In the genomic region with DNA sequence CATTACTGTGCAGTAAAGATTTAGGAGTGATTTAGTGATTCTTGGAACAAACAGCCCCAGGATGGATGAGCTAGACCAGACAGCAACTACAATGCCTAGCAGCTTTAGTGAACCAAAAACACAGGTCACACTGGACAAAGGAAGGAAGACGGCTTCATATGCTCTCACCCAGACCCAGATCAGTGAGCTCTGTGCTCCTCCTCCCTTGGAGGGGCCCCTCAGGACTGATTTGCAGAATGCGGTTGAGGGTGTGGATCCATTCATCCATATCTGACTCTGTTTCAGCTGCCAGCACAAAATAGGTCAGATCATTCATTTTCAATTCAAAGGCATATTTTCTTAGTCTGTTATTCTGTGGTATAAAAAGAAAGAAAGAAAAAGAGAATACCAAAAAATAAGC, we compare ENCODE assay signal across 13 cellular contexts.
A peak's percentile ranks its signal among the peaks of the same experiment; 100 is the strongest.
DNase-seq lines count a peak whose midpoint lies in the region; ATAC-seq and TF ChIP-seq lines count a peak whose summit lies in the region.
"Had no signal": no experiment of that assay in that cellular context is flagged by ENCODE, and none has a peak within 500 bp of the region (broad histone marks: within the 10 kb centered on the region; RNA-seq: fewer than 3 reads in every experiment).

No MANE protein-coding gene starts in this region.

- no peak for TF ChIP-seq CTCF in CD4-positive, alpha-beta T cell (IDR thresholded peaks at IDR 0.05)
- TF ChIP-seq CTCF in vagina (IDR thresholded peaks at IDR 0.05): no peak

- peaks cover 20% of the 10 kb centered on the region for H3K4me1 Mint-ChIP-seq in CD4-positive, alpha-beta T cell (ENCODE audit: low read depth)
- peaks cover 24% of the 10 kb centered on the region for H3K4me1 Mint-ChIP-seq in activated naive CD8-positive, alpha-beta T cell (ENCODE audit: low read depth)
- H3K4me1 Mint-ChIP-seq: brain had no signal

- no peak overlapping the region for H3K27ac ChIP-seq in CD4-positive, alpha-beta T cell (ENCODE audit: low read depth, low read length)
- no peak overlapping the region for H3K27ac ChIP-seq in vagina
- H3K27ac ChIP-seq: epithelial cell of prostate had no signal

- no peaks in the 10 kb centered on the region for H3K4me1 ChIP-seq in vagina

- H3K4me3 ChIP-seq in vagina: no peak overlapping the region

- no peak for DNase-seq in CD4-positive, alpha-beta T cell
- no peak for DNase-seq in vagina (ENCODE audit: extremely low spot score in 2 of 2)
- no peak for DNase-seq in activated gamma-delta T cell treated with Interleukin-2 at 50 U/mL for 16 hours
- no peak for DNase-seq in activated CD4-positive, CD25-positive, alpha-beta regulatory T cell treated with anti-CD3 and anti-CD28 coated beads, Interleukin-2, amount 50 U/mL, for 72 hours
- DNase-seq: GF-D8, NCI-H1436 treated with DMSO at 0.1 percent for 48 hours had no signal

- H3K27me3 ChIP-seq in CD4-positive, alpha-beta T cell (ENCODE audit: control insufficient read depth, insufficient read depth, low read length): no peaks in the 10 kb centered on the region
- no peaks in the 10 kb centered on the region for H3K27me3 ChIP-seq in vagina

- H3K9me3 Mint-ChIP-seq in CD4-positive, alpha-beta T cell: no peaks in the 10 kb centered on the region
- peaks cover 4% of the 10 kb centered on the region for H3K9me3 Mint-ChIP-seq in activated naive CD8-positive, alpha-beta T cell (ENCODE audit: low read depth)
- H3K9me3 Mint-ChIP-seq: neural crest cell had no signal

- H3K36me3 Mint-ChIP-seq in CD4-positive, alpha-beta T cell (ENCODE audit: low read depth): peaks cover 98% of the 10 kb centered on the region
- H3K36me3 Mint-ChIP-seq in activated naive CD8-positive, alpha-beta T cell: peaks cover 24% of the 10 kb centered on the region
- H3K36me3 Mint-ChIP-seq: brain had no signal

- intact Hi-C loops in CD4-positive, alpha-beta T cell (cut with DNase I, micrococcal nuclease): no loop called here
- intact Hi-C loops in vagina (cut with DNase I): no loop called here

- H3K27ac Mint-ChIP-seq in CD4-positive, alpha-beta T cell: peak overlapping the region; percentile 37
- peak overlapping the region; percentile 84 for H3K27ac Mint-ChIP-seq in activated naive CD8-positive, alpha-beta T cell
- H3K27ac Mint-ChIP-seq: brain had no signal

- no peaks in the 10 kb centered on the region for H3K36me3 ChIP-seq in vagina

- ATAC-seq in CD4-positive, alpha-beta T cell (ENCODE audit: poor library complexity): no peak
- ATAC-seq in GM19397 (IDR thresholded peaks at IDR 0.05; ENCODE audit: unreplicated experiment): peak; percentile 57
- peak; percentile 71 for ATAC-seq in HG02885 (IDR thresholded peaks at IDR 0.05; ENCODE audit: poor library complexity, unreplicated experiment)
- no peak for ATAC-seq in activated CD4-positive, CD25-positive, alpha-beta regulatory T cell treated with anti-CD3 and anti-CD28 coated beads, Interleukin-2, amount 50 U/mL, for 24 hours

- POLR2A ChIA-PET in CD4-positive, alpha-beta T cell (lab: Charles Lee): no interaction called here

- no peaks in the 10 kb centered on the region for H3K27me3 Mint-ChIP-seq in CD4-positive, alpha-beta T cell
- no peaks in the 10 kb centered on the region for H3K27me3 Mint-ChIP-seq in activated naive CD8-positive, alpha-beta T cell
- H3K27me3 Mint-ChIP-seq: brain had no signal

- no peaks in the 10 kb centered on the region for H3K9me3 ChIP-seq in CD4-positive, alpha-beta T cell (ENCODE audit: control insufficient read depth, low read length)
- no peaks in the 10 kb centered on the region for H3K9me3 ChIP-seq in vagina

- CTCF ChIA-PET in CD4-positive, alpha-beta T cell (lab: Charles Lee): no interaction called here

- no peak overlapping the region for H3K4me3 Mint-ChIP-seq in CD4-positive, alpha-beta T cell
- no peak overlapping the region for H3K4me3 Mint-ChIP-seq in activated naive CD8-positive, alpha-beta T cell
- H3K4me3 Mint-ChIP-seq: brain, neural crest cell had no signal

- no peak for TF ChIP-seq POLR2A in vagina (IDR thresholded peaks at IDR 0.05)

Comparison
In these comparisons a context has a peak if more than half of its experiments do, and no peak if none do; other contexts are left out.
1. ATAC-seq: peak in GM19397 (single experiment) and HG02885 (single experiment); none in CD4-positive, alpha-beta T cell (single experiment) and activated CD4-positive, CD25-positive, alpha-beta regulatory T cell treated with anti-CD3 and anti-CD28 coated beads, Interleukin-2, amount 50 U/mL, for 24 hours (0 of 2).